8 cellular contexts compared by ENCODE assay signal in the genomic region with DNA sequence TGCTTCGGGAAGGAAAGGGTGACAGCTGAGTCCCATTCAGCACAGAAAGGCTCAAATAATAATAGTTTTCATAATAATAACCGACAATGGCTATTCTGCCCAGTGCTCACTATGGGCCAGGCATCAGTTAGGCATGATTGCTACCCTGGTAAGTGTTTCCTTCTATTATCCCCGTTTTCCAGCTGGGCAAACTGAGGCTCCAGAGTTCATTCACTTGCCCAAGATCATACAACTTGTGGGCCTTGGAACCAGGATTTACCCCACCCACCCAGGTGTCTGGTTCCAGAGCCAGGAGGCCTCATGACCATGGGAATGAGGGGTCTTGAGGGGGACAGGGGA. TPM values are rescaled to one million over a fixed set of nuclear protein-coding genes. Genes with fewer than 3 reads are reported as not detected.
DNase-seq lines count a peak whose midpoint lies in the region; ATAC-seq and TF ChIP-seq lines count a peak whose summit lies in the region.

No MANE protein-coding gene starts in this region.

- H3K4me2 ChIP-seq in H9 (ENCODE audit: insufficient read depth, insufficient read length, low read length), result peak overlapping the region; percentile 66

- H3K4me3 ChIP-seq in WI38 (ENCODE audit: low read depth, low read length) (peak overlapping the region; percentile 84), iPS DF 6.9 (ENCODE audit: low read length) (peak overlapping the region; percentile 48; the same call in 1 of the 2 replicates)

- H3K14ac ChIP-seq in H9 (ENCODE audit: insufficient read depth, low read length), result peak overlapping the region; percentile 95; the same call in 1 of the 2 replicates

- H3K36me3 Mint-ChIP-seq in H9 (ENCODE audit: insufficient read depth in 1 of 3, low read depth in 3 of 3), result peaks cover 0 to 8% (median 0%) of the 10 kb centered on the region in 3 experiments; a peak in 2 of 7 replicates
- peaks cover 12 to 16% of the 10 kb centered on the region in 2 donors for H3K36me3 Mint-ChIP-seq in stimulated activated naive B cell treated with anti-CD40 and anti-IgM and Interleukin-4, amounts not matched to agents 10 μg/mL and 1 μg/mL and 100 μg/mL, for 72 hours

- no peak overlapping the region for H2AK5ac ChIP-seq in H9 (ENCODE audit: insufficient read length, low read length)

- peak overlapping the region; percentile 68 to 81 for H3K4me3 Mint-ChIP-seq in H9
- peak overlapping the region; percentile 85 to 89 for H3K4me3 Mint-ChIP-seq in stimulated activated naive B cell treated with anti-CD40 and anti-IgM and Interleukin-4, amounts not matched to agents 10 μg/mL and 1 μg/mL and 100 μg/mL, for 72 hours

- no peak for TF ChIP-seq CTCF in H9 (conservative IDR thresholded peaks at IDR 0.05)
- TF ChIP-seq CTCF in WI38 (IDR thresholded peaks at IDR 0.05; ENCODE audit: low read depth, low read length), result no peak

- no peaks in the 10 kb centered on the region for H3K9me3 ChIP-seq in H9 (ENCODE audit: control insufficient read depth, low read depth, low read length)
- no peaks in the 10 kb centered on the region for H3K9me3 ChIP-seq in iPS DF 6.9 (ENCODE audit: control insufficient read depth, insufficient read depth, low read length)

- H3K79me2 ChIP-seq in H9 (ENCODE audit: insufficient read depth, low read length), result no peaks in the 10 kb centered on the region

- no peak overlapping the region for H3K27ac ChIP-seq in H9 (ENCODE audit: insufficient read length, low read depth, low read length)
- no peak overlapping the region for H3K27ac ChIP-seq in iPS DF 6.9 (ENCODE audit: low read length)

- no peaks in the 10 kb centered on the region; a peak in 1 of 5 replicates for H3K9me3 Mint-ChIP-seq in H9
- H3K9me3 Mint-ChIP-seq in stimulated activated naive B cell treated with anti-CD40 and anti-IgM and Interleukin-4, amounts not matched to agents 10 μg/mL and 1 μg/mL and 100 μg/mL, for 72 hours, result no peaks in the 10 kb centered on the region

- no peak overlapping the region for H2BK15ac ChIP-seq in H9 (ENCODE audit: low read depth, low read length)

- H4K20me1 ChIP-seq in H9 (ENCODE audit: control insufficient read depth, insufficient read depth, insufficient read length), result no peaks in the 10 kb centered on the region

- H3K4me1 Mint-ChIP-seq in H9, result peaks cover 23 to 32% of the 10 kb centered on the region in 2 experiments
- peaks cover 1 to 12% of the 10 kb centered on the region in 2 donors for H3K4me1 Mint-ChIP-seq in stimulated activated naive B cell treated with anti-CD40 and anti-IgM and Interleukin-4, amounts not matched to agents 10 μg/mL and 1 μg/mL and 100 μg/mL, for 72 hours

- no peaks in the 10 kb centered on the region for H3K79me1 ChIP-seq in H9 (ENCODE audit: insufficient read depth, low read depth, low read length, poor library complexity, severe bottlenecking)

- H3T11ph ChIP-seq in H9 (ENCODE audit: low read length), result no peak overlapping the region

- H3K27me3 Mint-ChIP-seq in H9 (ENCODE audit: low read depth), result no peaks in the 10 kb centered on the region; the same call in 1 of the 2 replicates
- H3K27me3 Mint-ChIP-seq in stimulated activated naive B cell treated with anti-CD40 and anti-IgM and Interleukin-4, amounts not matched to agents 10 μg/mL and 1 μg/mL and 100 μg/mL, for 72 hours, result no peaks in the 10 kb centered on the region

- peaks cover 9% of the 10 kb centered on the region for H3K23me2 ChIP-seq in H9 (ENCODE audit: insufficient read length, low read depth, low read length, poor library complexity, severe bottlenecking)

- WGBS in H9 (ENCODE audit: extremely low coverage, insufficient read length, low lambda C conversion rate), result no CpG with 5 or more reads among the region's 3 CpGs
- no CpG with 5 or more reads among the region's 3 CpGs for WGBS in iPS DF 6.9 (ENCODE audit: insufficient coverage, insufficient read length)

- H3K18ac ChIP-seq in H9 (ENCODE audit: insufficient read length, low read depth, low read length), result peak overlapping the region; percentile 85

- no peak overlapping the region for H2BK5ac ChIP-seq in H9 (ENCODE audit: insufficient read length, low read length)

- H3K27ac Mint-ChIP-seq in H9, result peak overlapping the region in 1 of 3 experiments; percentile 87; a peak in 1 of 7 replicates
- peak overlapping the region; percentile 67 for H3K27ac Mint-ChIP-seq in stimulated activated naive B cell treated with anti-CD40 and anti-IgM and Interleukin-4, amounts not matched to agents 10 μg/mL and 1 μg/mL and 100 μg/mL, for 72 hours

- H2AFZ ChIP-seq in H9 (ENCODE audit: low read length), result no peak overlapping the region

- DNase-seq in H9 (no peak), iPS DF 6.9 (ENCODE audit: low read depth, low spot score) (no peak), NCI-H1105 (lab: John Stamatoyannopoulos, UW) (no peak), AG20443 (ENCODE audit: low spot score) (no peak), pons (ENCODE audit: low spot score) (no peak)
- no peak for DNase-seq in stimulated activated naive B cell treated with anti-CD40 and anti-IgM and Interleukin-4, amounts not matched to agents 10 μg/mL and 1 μg/mL and 100 μg/mL, for 72 hours

- no peak overlapping the region for H2BK120ac ChIP-seq in H9 (ENCODE audit: low read depth, low read length, poor library complexity, severe bottlenecking)

- H3K9ac ChIP-seq in H9 (ENCODE audit: extremely low read depth, insufficient read length, low read length), result peak overlapping the region; percentile 27

- no peaks in the 10 kb centered on the region for H3K36me3 ChIP-seq in iPS DF 6.9 (ENCODE audit: control insufficient read depth, insufficient read depth, low read length)

- H3K4me1 ChIP-seq in H9 (ENCODE audit: insufficient read depth, low read length) (no peaks in the 10 kb centered on the region; the same call in 1 of the 2 replicates), iPS DF 6.9 (ENCODE audit: control insufficient read depth, insufficient read depth, low read length) (peaks cover 2% of the 10 kb centered on the region; the same call in 1 of the 2 replicates)

- no peak for ATAC-seq in stimulated activated naive B cell treated with anti-CD40 and anti-IgM and Interleukin-4, amounts not matched to agents 10 μg/mL and 1 μg/mL and 100 μg/mL, for 72 hours (replicated peaks)
- ATAC-seq in GM19452 (IDR thresholded peaks at IDR 0.05; ENCODE audit: unreplicated experiment), result no peak

- H3K4ac ChIP-seq in H9 (ENCODE audit: low read depth, low read length), result no peak overlapping the region

- H4K5ac ChIP-seq in H9 (ENCODE audit: insufficient read length, low read depth, low read length), result no peak overlapping the region

- H3K27me3 ChIP-seq in H9 (ENCODE audit: insufficient read depth, low read length), result no peaks in the 10 kb centered on the region
- no peaks in the 10 kb centered on the region for H3K27me3 ChIP-seq in iPS DF 6.9 (ENCODE audit: control insufficient read depth, insufficient read depth, low read length)

- no peak overlapping the region for H3K23ac ChIP-seq in H9 (ENCODE audit: insufficient read length, low read depth, low read length)

- H2BK20ac ChIP-seq in H9 (ENCODE audit: low read depth, low read length, poor library complexity, severe bottlenecking), result no peak overlapping the region

- H4K91ac ChIP-seq in H9 (ENCODE audit: insufficient read length, low read depth, low read length), result no peak overlapping the region

- H2BK12ac ChIP-seq in H9 (ENCODE audit: insufficient read length, low read depth, low read length), result no peak overlapping the region

- no peak overlapping the region for H3K56ac ChIP-seq in H9 (ENCODE audit: insufficient read length, low read depth, low read length)

- H4K8ac ChIP-seq in H9 (replicated peaks; ENCODE audit: insufficient read length, low read depth, low read length), result no peak overlapping the region

RNA-seq across cellular contexts. Expression of gene PLOD1, which starts 0.5 kb away (rescaled TPM):
- total RNA-seq in H9 (2021), result 57.0 TPM in 2 replicates

RNA-seq across cellular contexts. Expression of gene KIAA2013, which starts 8.8 kb away (rescaled TPM):
- total RNA-seq in H9 (2021), result 45.7 and 46.8 TPM in 2 replicates

RNA-seq across cellular contexts. Expression of gene MFN2, which starts 45.2 kb away (rescaled TPM):
- total RNA-seq in H9 (2021), result 61.4 and 63.3 TPM in 2 replicates
